19 cellular contexts compared by ENCODE assay signal in the genomic region with DNA sequence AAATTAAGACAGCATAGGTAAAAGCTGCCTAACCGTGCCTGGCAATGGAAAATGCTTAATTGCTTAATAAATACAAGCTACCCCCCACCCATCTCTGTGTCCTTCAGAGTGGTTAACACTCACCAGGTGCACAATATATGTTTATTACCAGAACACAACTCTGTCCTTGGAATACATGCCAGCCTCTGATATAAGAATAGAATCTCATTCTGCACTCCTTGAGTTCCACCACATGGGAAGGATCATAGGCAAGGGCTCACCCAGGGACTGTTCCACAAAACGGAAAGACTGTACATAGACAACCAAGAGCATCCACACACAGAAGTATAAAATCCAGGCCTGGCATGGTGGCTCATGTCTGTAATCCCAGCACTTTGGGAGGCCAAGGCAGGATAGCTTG.
DNase-seq lines count a peak whose midpoint lies in the region; ATAC-seq, FAIRE-seq and TF ChIP-seq lines count a peak whose summit lies in the region.
"Had no signal": no experiment of that assay in that cellular context is flagged by ENCODE, and none has a peak within 500 bp of the region (broad histone marks: within the 10 kb centered on the region; RNA-seq: fewer than 3 reads in every experiment).

No MANE protein-coding gene starts in this region.

- H4K20me1 ChIP-seq in H1 (replicated peaks in 1 of 2; ENCODE audit: control insufficient read depth in 1 of 2, insufficient read depth in 2 of 2, low read length in 2 of 2): no peaks in the 10 kb centered on the region

- CTCF ChIA-PET in H1 (lab: Charles Lee; ENCODE audit: partially characterized antibody): interaction anchor here (0.8 kb wide), 1 partner anchor 10 kb away, joined by 3 read pairs; no protein-coding TSS in a partner anchor

- H2BK20ac ChIP-seq in H1 (ENCODE audit: low read length): no peak overlapping the region

- TF ChIP-seq POLR2A in H1 (IDR thresholded peaks at IDR 0.05; ENCODE audit: control extremely low read depth in 1 of 2, low read depth in 2 of 2, low read length in 2 of 2): no peak

- no peaks in the 10 kb centered on the region for H3K4me1 ChIP-seq in right atrium auricular region
- peaks cover 4 to 30% (median 16%) of the 10 kb centered on the region in 4 experiments; a peak in 6 of 7 replicates for H3K4me1 ChIP-seq in H1 (replicated peaks in 1 of 4; ENCODE audit: control insufficient read depth in 3 of 4, insufficient read depth in 4 of 4, low read length in 3 of 4)

- H3K79me2 ChIP-seq in H1 (ENCODE audit: control insufficient read depth in 1 of 2, insufficient read depth in 2 of 2, low read length in 2 of 2): peaks cover 0 to 9% of the 10 kb centered on the region in 2 experiments; a peak in 1 of 4 replicates

- no peak overlapping the region for H4K8ac ChIP-seq in H1 (ENCODE audit: extremely low read depth, insufficient read depth, low read length)

- no peaks in the 10 kb centered on the region for H3K79me1 ChIP-seq in H1 (ENCODE audit: low read depth, low read length)

- no peak overlapping the region for H3K4ac ChIP-seq in H1 (replicated peaks; ENCODE audit: insufficient read length, low read depth, low read length)

- no peak overlapping the region for H2BK5ac ChIP-seq in H1 (ENCODE audit: low read depth, low read length)

- no peaks in the 10 kb centered on the region for H3K27me3 Mint-ChIP-seq in T-helper 2 cell treated with Interferon-gamma antibody and Interleukin-4, amounts not matched to agents 5 μg/mL and 100 μg/mL, for 36 hours (ENCODE audit: low read depth)

- H3K23ac ChIP-seq in H1 (ENCODE audit: insufficient read length): no peak overlapping the region

- intact Hi-C loops in left ventricle myocardium superior (cut with micrococcal nuclease): no loop called here

- no peak overlapping the region for H2BK15ac ChIP-seq in H1 (ENCODE audit: low read length)

- H3K4me3 Mint-ChIP-seq in T-helper 2 cell treated with Interferon-gamma antibody and Interleukin-4, amounts not matched to agents 5 μg/mL and 100 μg/mL, for 36 hours: no peak overlapping the region

- H3K4me3 ChIP-seq in right atrium auricular region (no peak overlapping the region), H1 (ENCODE audit: extremely low read depth in 1 of 4, insufficient read depth in 2 of 4, low read depth in 3 of 4, low read length in 4 of 4) (no peak overlapping the region)
- H3K4me3 ChIP-seq: A549 had no signal

- no peak for TF ChIP-seq RAD21 in H1 (IDR thresholded peaks at IDR 0.05 in 1 of 2, conservative IDR thresholded peaks at IDR 0.05 in 1 of 2; ENCODE audit: low read depth in 2 of 2, low read length in 2 of 2)

- no peak for TF ChIP-seq CTCF in right atrium auricular region (IDR thresholded peaks at IDR 0.05)
- TF ChIP-seq CTCF in H1 (IDR thresholded peaks at IDR 0.05; ENCODE audit: control extremely low read depth in 1 of 3, insufficient read depth in 1 of 3, low read depth in 1 of 3, low read length in 3 of 3): no peak

- H3K9ac ChIP-seq in H1 (replicated peaks in 1 of 4; ENCODE audit: extremely low read depth in 1 of 4, low read depth in 3 of 4, low read length in 3 of 4): no peak overlapping the region

- H3K27me3 ChIP-seq in right atrium auricular region: no peaks in the 10 kb centered on the region
- H3K27me3 ChIP-seq in H1 (replicated peaks in 1 of 4; ENCODE audit: control insufficient read depth in 3 of 4, extremely low read depth in 1 of 4, insufficient read depth in 3 of 4, low read length in 3 of 4): no peaks in the 10 kb centered on the region

- no peak for FAIRE-seq in H1 (lab: Jason Lieb, UNC)
- FAIRE-seq: A549, HepG2 had no signal

- no peaks in the 10 kb centered on the region for H3K9me3 Mint-ChIP-seq in T-helper 2 cell treated with Interferon-gamma antibody and Interleukin-4, amounts not matched to agents 5 μg/mL and 100 μg/mL, for 36 hours

- H4K5ac ChIP-seq in H1 (ENCODE audit: insufficient read length, low read depth, low read length): peak overlapping the region; percentile 57

- WGBS in H1 (ENCODE audit: extremely low coverage in 1 of 2, insufficient coverage in 1 of 2, insufficient read length in 1 of 2, insufficient replicate concordance in 2 of 2, low coverage in 1 of 2, low lambda C conversion rate in 2 of 2, missing lambda C conversion rate in 1 of 2), 2 experiments: 93% methylated on average over 2 of the region's 2 CpGs; no CpG with 5 or more reads in 1 of the 2 experiments

- no peaks in the 10 kb centered on the region for H3K36me3 Mint-ChIP-seq in T-helper 2 cell treated with Interferon-gamma antibody and Interleukin-4, amounts not matched to agents 5 μg/mL and 100 μg/mL, for 36 hours (ENCODE audit: low read depth)

- H3K56ac ChIP-seq in H1 (replicated peaks; ENCODE audit: insufficient read length, low read depth, low read length): no peak overlapping the region

- DNase-seq in left ventricle myocardium superior (no peak), right atrium auricular region (ENCODE audit: low spot score) (no peak), NAMALWA (ENCODE audit: low spot score) (peak; percentile 33), H1 (ENCODE audit: low read depth in 1 of 2, low spot score in 2 of 2) (no peak), MV-4-11 (lab: John Stamatoyannopoulos, UW) (no peak), NCI-H1436 (lab: John Stamatoyannopoulos, UW) (no peak), KG1 (lab: John Stamatoyannopoulos, UW) (no peak)
- no peak for DNase-seq in T-helper 2 cell treated with Interferon-gamma antibody and Interleukin-4, amounts not matched to agents 5 μg/mL and 100 μg/mL, for 36 hours (ENCODE audit: low spot score)
- DNase-seq: C1 segment of cervical spinal cord, DND-41, GDM1, NCI-H1694, NCI-H2227 treated with DMSO at 0.1 percent for 48 hours, NCI-H526, OCI-M1, RPMI8226, SW 1271 had no signal

- H2BK120ac ChIP-seq in H1 (replicated peaks; ENCODE audit: low read depth, low read length): no peak overlapping the region

- POLR2A ChIA-PET in H1 (lab: Charles Lee; ENCODE audit: partially characterized antibody): interaction anchor here (1.1 to 1.3 kb wide), 2 partner anchors 9 to 11 kb away, joined by 3 to 4 read pairs; no protein-coding TSS in a partner anchor

- H3K36me3 ChIP-seq in right atrium auricular region: no peaks in the 10 kb centered on the region
- H3K36me3 ChIP-seq in H1 (ENCODE audit: control insufficient read depth in 2 of 4, insufficient read depth in 4 of 4, low read length in 3 of 4): peaks cover 0 to 13% (median 0%) of the 10 kb centered on the region in 4 experiments; a peak in 1 of 8 replicates

- H3K4me2 ChIP-seq in H1 (ENCODE audit: insufficient read depth in 1 of 2, low read depth in 2 of 2, low read length in 2 of 2): no peak overlapping the region

- no peak overlapping the region for H2AK5ac ChIP-seq in H1 (ENCODE audit: low read depth, low read length)

- peak; percentile 69 for ATAC-seq in left ventricle myocardium superior
- ATAC-seq: A549, HepG2 had no signal

- H2AFZ ChIP-seq in H1 (ENCODE audit: low read length): no peak overlapping the region

- H3K27ac Mint-ChIP-seq in T-helper 2 cell treated with Interferon-gamma antibody and Interleukin-4, amounts not matched to agents 5 μg/mL and 100 μg/mL, for 36 hours: no peak overlapping the region

- 0 out of 2 replicates have a peak overlapping the region, but pooled peaks have one; percentile 1 for H3K18ac ChIP-seq in H1 (ENCODE audit: extremely low read depth, low read length)

- H2BK12ac ChIP-seq in H1 (ENCODE audit: low read depth, low read length): no peak overlapping the region

- no peak overlapping the region for H3K14ac ChIP-seq in H1 (ENCODE audit: insufficient read length)

- H3K27ac ChIP-seq in right atrium auricular region (no peak overlapping the region), H1 (ENCODE audit: low read depth, low read length) (no peak overlapping the region)
- H3K27ac ChIP-seq: A549 had no signal

- H3K9me3 ChIP-seq in right atrium auricular region (no peaks in the 10 kb centered on the region), H1 (ENCODE audit: insufficient read depth in 2 of 2, low read depth in 1 of 2, low read length in 1 of 2) (no peaks in the 10 kb centered on the region)
- H3K9me3 ChIP-seq: A549 had no signal

- no peaks in the 10 kb centered on the region for H3K23me2 ChIP-seq in H1 (ENCODE audit: low read depth, low read length)

- no peak overlapping the region for H4K91ac ChIP-seq in H1 (replicated peaks; ENCODE audit: insufficient read length, low read length)

- TF ChIP-seq EP300 in H1 (IDR thresholded peaks at IDR 0.05; ENCODE audit: borderline replicate concordance in 1 of 2, low read depth in 2 of 2, low read length in 2 of 2): no peak

- H3K4me1 Mint-ChIP-seq in T-helper 2 cell treated with Interferon-gamma antibody and Interleukin-4, amounts not matched to agents 5 μg/mL and 100 μg/mL, for 36 hours (ENCODE audit: low read depth): peaks cover 12% of the 10 kb centered on the region

TF ChIP-seq in H1, 55 proteins besides CTCF, POLR2A, EP300 and RAD21:
- TF ChIP-seq SIN3A (conservative IDR thresholded peaks at IDR 0.05 in 1 of 2, IDR thresholded peaks at IDR 0.05 in 1 of 2; ENCODE audit: low read depth in 1 of 2, low read length in 2 of 2) (no peak), CREB1 (IDR thresholded peaks at IDR 0.05) (no peak), ATF2 (IDR thresholded peaks at IDR 0.05; ENCODE audit: low read length) (no peak), NANOG (IDR thresholded peaks at IDR 0.05; ENCODE audit: insufficient read depth, low read depth, low read length, poor library complexity, severe bottlenecking) (no peak)
